In genomic region chr21:29024474-29025327, GRCh38 we compare ENCODE assay signal across 1 cellular context.
TF ChIP-seq lines count a peak whose summit lies in the region.

USP16 (plus strand) TSS chr21:29024668; CDS start chr21:29027914, 3,246 bp downstream.

TF ChIP-seq in HepG2, 621 proteins besides CTCF, POLR2A, EP300 and RAD21 (continued from another document and continues in another):
- TF ChIP-seq MIER2 (CRISPR knock-in tag; IDR thresholded peaks at IDR 0.05) (no peak), MAZ (IDR thresholded peaks at IDR 0.05; ENCODE audit: borderline replicate concordance, low read depth, low read length) (no peak), MAZ (CRISPR knock-in tag; IDR thresholded peaks at IDR 0.05; ENCODE audit: low read depth) (0 out of 2 replicates have a peak, but pooled peaks have one; percentile 31), ZNF432 (CRISPR knock-in tag; IDR thresholded peaks at IDR 0.05; ENCODE audit: borderline replicate concordance) (no peak), PLSCR1 (CRISPR knock-in tag; IDR thresholded peaks at IDR 0.05; ENCODE audit: borderline replicate concordance) (no peak), RCOR2 (CRISPR knock-in tag; IDR thresholded peaks at IDR 0.05) (no peak), ZNF761 (CRISPR knock-in tag; conservative IDR thresholded peaks at IDR 0.05) (peak; percentile 78; the same call in 1 of the 2 replicates), SP140L (CRISPR knock-in tag; IDR thresholded peaks at IDR 0.05; ENCODE audit: borderline replicate concordance) (no peak), ZBTB34 (CRISPR knock-in tag; IDR thresholded peaks at IDR 0.05) (no peak), ZNF800 (CRISPR knock-in tag; IDR thresholded peaks at IDR 0.05) (no peak; the same call in 1 of the 2 replicates), E2F2 (CRISPR knock-in tag; IDR thresholded peaks at IDR 0.05; ENCODE audit: borderline replicate concordance) (no peak), ZFP62 (CRISPR knock-in tag; IDR thresholded peaks at IDR 0.05) (no peak), UBTF (CRISPR knock-in tag; IDR thresholded peaks at IDR 0.05) (no peak; the same call in 1 of the 2 replicates), SP5 (CRISPR knock-in tag; IDR thresholded peaks at IDR 0.05; ENCODE audit: borderline replicate concordance, low read depth) (no peak; the same call in 1 of the 2 replicates), ZNF10 (CRISPR knock-in tag; IDR thresholded peaks at IDR 0.05; ENCODE audit: borderline replicate concordance, low read depth) (no peak), ZNF850 (CRISPR knock-in tag; conservative IDR thresholded peaks at IDR 0.05) (no peak), TBL1XR1 (IDR thresholded peaks at IDR 0.05; ENCODE audit: borderline replicate concordance, low read length, partially characterized antibody) (peak; percentile 39), ZNF546 (CRISPR knock-in tag; conservative IDR thresholded peaks at IDR 0.05) (no peak), ZNF331 (CRISPR knock-in tag; IDR thresholded peaks at IDR 0.05) (peak; percentile 32; the same call in 1 of the 2 replicates), TCF7L2 (IDR thresholded peaks at IDR 0.05; ENCODE audit: low read depth, low read length) (no peak), ZBTB3 (CRISPR knock-in tag; IDR thresholded peaks at IDR 0.05; ENCODE audit: borderline replicate concordance, low read depth) (no peak), SOX5 (CRISPR knock-in tag; IDR thresholded peaks at IDR 0.05; ENCODE audit: borderline replicate concordance) (0 out of 2 replicates have a peak, but pooled peaks have one; percentile 11), HIC2 (CRISPR knock-in tag; IDR thresholded peaks at IDR 0.05; ENCODE audit: low read depth) (no peak), KDM5A (IDR thresholded peaks at IDR 0.05; ENCODE audit: borderline replicate concordance, low read length) (peak; percentile 93), NFAT5 (CRISPR knock-in tag; IDR thresholded peaks at IDR 0.05) (no peak; the same call in 1 of the 2 replicates), HNF1B (CRISPR knock-in tag; IDR thresholded peaks at IDR 0.05) (0 out of 2 replicates have a peak, but pooled peaks have one; percentile 47), GPN1 (CRISPR knock-in tag; IDR thresholded peaks at IDR 0.05; ENCODE audit: borderline replicate concordance) (no peak), HDAC1 (CRISPR knock-in tag; IDR thresholded peaks at IDR 0.05) (peak; percentile 81), CREBL2 (CRISPR knock-in tag; IDR thresholded peaks at IDR 0.05; ENCODE audit: borderline replicate concordance) (no peak), ARNT (IDR thresholded peaks at IDR 0.05) (no peak), CENPT (CRISPR knock-in tag; IDR thresholded peaks at IDR 0.05; ENCODE audit: low read depth) (no peak), ZNF567 (CRISPR knock-in tag; IDR thresholded peaks at IDR 0.05; ENCODE audit: borderline replicate concordance) (no peak), KAT7 (CRISPR knock-in tag; IDR thresholded peaks at IDR 0.05; ENCODE audit: borderline replicate concordance) (no peak), CEBPZ (IDR thresholded peaks at IDR 0.05; ENCODE audit: low read length) (no peak)
